8 cellular contexts compared by ENCODE assay signal in genomic region chr17:6574689-6575595, GRCh38. TPM values are rescaled to one million over a fixed set of nuclear protein-coding genes. Genes with fewer than 3 reads are reported as not detected.
DNase-seq lines count a peak whose midpoint lies in the region; ATAC-seq and TF ChIP-seq lines count a peak whose summit lies in the region.

No MANE protein-coding gene starts in this region.

- H3K27ac Mint-ChIP-seq in activated CD4-positive, alpha-beta memory T cell treated with anti-CD3 and anti-CD28 coated beads for 36 hours = peak overlapping the region; percentile 7

- DNase-seq in AG20443 (ENCODE audit: low spot score) = peak; percentile 82
- DNase-seq in activated CD4-positive, alpha-beta memory T cell treated with anti-CD3 and anti-CD28 coated beads for 36 hours = peak; percentile 75
- peak; percentile 86 to 89 for DNase-seq in foreskin fibroblast
- peak; percentile 72 for DNase-seq in renal cortical epithelial cell (ENCODE audit: low read depth)
- no peak for DNase-seq in NCI-H748 treated with DMSO at 0.1 percent for 48 hours (lab: John Stamatoyannopoulos, UW)

- H3K4me3 ChIP-seq in HEK293 (ENCODE audit: low read depth, low read length) = no peak overlapping the region
- H3K4me3 ChIP-seq in foreskin fibroblast (ENCODE audit: low read depth in 1 of 2, low read length in 2 of 2) = no peak overlapping the region

- H3K4me1 ChIP-seq in HEK293 (ENCODE audit: control insufficient read depth, insufficient read depth, low read length) = no peaks in the 10 kb centered on the region

- POLR2A ChIA-PET in HEK293 (lab: Yijun Ruan, JAX) = no interaction called here
- POLR2A ChIA-PET in activated CD4-positive, alpha-beta memory T cell treated with anti-CD3 and anti-CD28 coated beads for 36 hours (lab: Charles Lee) = no interaction called here

- TF ChIP-seq CTCF in HEK293 (tag by site-specific recombination; IDR thresholded peaks at IDR 0.05) = no peak
- no peak for TF ChIP-seq CTCF in foreskin fibroblast (IDR thresholded peaks at IDR 0.05; ENCODE audit: low read depth, low read length)

- H3K36me3 ChIP-seq in HEK293 (ENCODE audit: control insufficient read depth in 2 of 2, insufficient read depth in 1 of 2, low read length in 2 of 2) = peaks cover 0 to 42% of the 10 kb centered on the region in 2 experiments; a peak in 2 of 3 replicates

- intact Hi-C loops in activated CD4-positive, alpha-beta memory T cell treated with anti-CD3 and anti-CD28 coated beads for 36 hours (cut with micrococcal nuclease) = loop anchor here (5.0 kb wide), 1 partner anchor 67 kb away; the partner anchor contains the start of genes KIAA0753 and TXNDC17

- ATAC-seq in GM21737 (IDR thresholded peaks at IDR 0.05; ENCODE audit: unreplicated experiment) (no peak), GM18873 (IDR thresholded peaks at IDR 0.05; ENCODE audit: low FRiP score, unreplicated experiment) (no peak)

- H3K27me3 Mint-ChIP-seq in activated CD4-positive, alpha-beta memory T cell treated with anti-CD3 and anti-CD28 coated beads for 36 hours = no peaks in the 10 kb centered on the region

- no peaks in the 10 kb centered on the region for H3K9me3 ChIP-seq in HEK293 (ENCODE audit: control insufficient read depth, insufficient read depth, low read depth, low read length)

- CTCF ChIA-PET in HEK293 (lab: Yijun Ruan, JAX) = no interaction called here
- CTCF ChIA-PET in activated CD4-positive, alpha-beta memory T cell treated with anti-CD3 and anti-CD28 coated beads for 36 hours (lab: Charles Lee) = interaction anchor here (1.2 kb wide), 1 partner anchor 102 kb away, joined by 5 read pairs; no protein-coding TSS in a partner anchor

- no peak overlapping the region for H3K27ac ChIP-seq in HEK293 (ENCODE audit: extremely low read depth, low read depth, low read length)

- no peaks in the 10 kb centered on the region for H3K9me3 Mint-ChIP-seq in activated CD4-positive, alpha-beta memory T cell treated with anti-CD3 and anti-CD28 coated beads for 36 hours

- H3K4me1 Mint-ChIP-seq in activated CD4-positive, alpha-beta memory T cell treated with anti-CD3 and anti-CD28 coated beads for 36 hours (ENCODE audit: low read depth) = peaks cover 15% of the 10 kb centered on the region

- H3K4me3 Mint-ChIP-seq in activated CD4-positive, alpha-beta memory T cell treated with anti-CD3 and anti-CD28 coated beads for 36 hours = no peak overlapping the region

- H3K36me3 Mint-ChIP-seq in activated CD4-positive, alpha-beta memory T cell treated with anti-CD3 and anti-CD28 coated beads for 36 hours = peaks cover 7% of the 10 kb centered on the region

TF ChIP-seq in HEK293, 187 proteins besides CTCF, POLR2A, EP300 and RAD21:
- TF ChIP-seq IKZF3 (tag by site-specific recombination; IDR thresholded peaks at IDR 0.05) (no peak), ZNF792 (tag by site-specific recombination; IDR thresholded peaks at IDR 0.05) (no peak), ZNF596 (tag by site-specific recombination; IDR thresholded peaks at IDR 0.05) (no peak), EGR2 (tag by site-specific recombination; IDR thresholded peaks at IDR 0.05; ENCODE audit: low read depth) (peak; percentile 85), ZFHX2 (tag by site-specific recombination; conservative IDR thresholded peaks at IDR 0.05) (peak; percentile 91), TSHZ1 (tag by site-specific recombination; IDR thresholded peaks at IDR 0.05; ENCODE audit: borderline replicate concordance) (no peak), ZNF777 (tag by site-specific recombination; IDR thresholded peaks at IDR 0.05; ENCODE audit: borderline replicate concordance) (no peak), ZNF514 (tag by site-specific recombination; IDR thresholded peaks at IDR 0.05) (no peak)
- TF ChIP-seq, protein P1, sequence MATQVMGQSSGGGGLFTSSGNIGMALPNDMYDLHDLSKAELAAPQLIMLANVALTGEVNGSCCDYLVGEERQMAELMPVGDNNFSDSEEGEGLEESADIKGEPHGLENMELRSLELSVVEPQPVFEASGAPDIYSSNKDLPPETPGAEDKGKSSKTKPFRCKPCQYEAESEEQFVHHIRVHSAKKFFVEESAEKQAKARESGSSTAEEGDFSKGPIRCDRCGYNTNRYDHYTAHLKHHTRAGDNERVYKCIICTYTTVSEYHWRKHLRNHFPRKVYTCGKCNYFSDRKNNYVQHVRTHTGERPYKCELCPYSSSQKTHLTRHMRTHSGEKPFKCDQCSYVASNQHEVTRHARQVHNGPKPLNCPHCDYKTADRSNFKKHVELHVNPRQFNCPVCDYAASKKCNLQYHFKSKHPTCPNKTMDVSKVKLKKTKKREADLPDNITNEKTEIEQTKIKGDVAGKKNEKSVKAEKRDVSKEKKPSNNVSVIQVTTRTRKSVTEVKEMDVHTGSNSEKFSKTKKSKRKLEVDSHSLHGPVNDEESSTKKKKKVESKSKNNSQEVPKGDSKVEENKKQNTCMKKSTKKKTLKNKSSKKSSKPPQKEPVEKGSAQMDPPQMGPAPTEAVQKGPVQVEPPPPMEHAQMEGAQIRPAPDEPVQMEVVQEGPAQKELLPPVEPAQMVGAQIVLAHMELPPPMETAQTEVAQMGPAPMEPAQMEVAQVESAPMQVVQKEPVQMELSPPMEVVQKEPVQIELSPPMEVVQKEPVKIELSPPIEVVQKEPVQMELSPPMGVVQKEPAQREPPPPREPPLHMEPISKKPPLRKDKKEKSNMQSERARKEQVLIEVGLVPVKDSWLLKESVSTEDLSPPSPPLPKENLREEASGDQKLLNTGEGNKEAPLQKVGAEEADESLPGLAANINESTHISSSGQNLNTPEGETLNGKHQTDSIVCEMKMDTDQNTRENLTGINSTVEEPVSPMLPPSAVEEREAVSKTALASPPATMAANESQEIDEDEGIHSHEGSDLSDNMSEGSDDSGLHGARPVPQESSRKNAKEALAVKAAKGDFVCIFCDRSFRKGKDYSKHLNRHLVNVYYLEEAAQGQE (tag by site-specific recombination; IDR thresholded peaks at IDR 0.05) = no peak
- TF ChIP-seq, protein P2, sequence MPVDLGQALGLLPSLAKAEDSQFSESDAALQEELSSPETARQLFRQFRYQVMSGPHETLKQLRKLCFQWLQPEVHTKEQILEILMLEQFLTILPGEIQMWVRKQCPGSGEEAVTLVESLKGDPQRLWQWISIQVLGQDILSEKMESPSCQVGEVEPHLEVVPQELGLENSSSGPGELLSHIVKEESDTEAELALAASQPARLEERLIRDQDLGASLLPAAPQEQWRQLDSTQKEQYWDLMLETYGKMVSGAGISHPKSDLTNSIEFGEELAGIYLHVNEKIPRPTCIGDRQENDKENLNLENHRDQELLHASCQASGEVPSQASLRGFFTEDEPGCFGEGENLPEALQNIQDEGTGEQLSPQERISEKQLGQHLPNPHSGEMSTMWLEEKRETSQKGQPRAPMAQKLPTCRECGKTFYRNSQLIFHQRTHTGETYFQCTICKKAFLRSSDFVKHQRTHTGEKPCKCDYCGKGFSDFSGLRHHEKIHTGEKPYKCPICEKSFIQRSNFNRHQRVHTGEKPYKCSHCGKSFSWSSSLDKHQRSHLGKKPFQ (tag by site-specific recombination; IDR thresholded peaks at IDR 0.05) = no peak
- TF ChIP-seq, protein P3, sequence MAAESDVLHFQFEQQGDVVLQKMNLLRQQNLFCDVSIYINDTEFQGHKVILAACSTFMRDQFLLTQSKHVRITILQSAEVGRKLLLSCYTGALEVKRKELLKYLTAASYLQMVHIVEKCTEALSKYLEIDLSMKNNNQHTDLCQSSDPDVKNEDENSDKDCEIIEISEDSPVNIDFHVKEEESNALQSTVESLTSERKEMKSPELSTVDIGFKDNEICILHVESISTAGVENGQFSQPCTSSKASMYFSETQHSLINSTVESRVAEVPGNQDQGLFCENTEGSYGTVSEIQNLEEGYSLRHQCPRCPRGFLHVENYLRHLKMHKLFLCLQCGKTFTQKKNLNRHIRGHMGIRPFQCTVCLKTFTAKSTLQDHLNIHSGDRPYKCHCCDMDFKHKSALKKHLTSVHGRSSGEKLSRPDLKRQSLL (tag by site-specific recombination; IDR thresholded peaks at IDR 0.05) = no peak
TF ChIP-seq in HEK293: peak in this region for 2.

RNA-seq across cellular contexts. Expression of gene PITPNM3, which starts 18.6 kb away (rescaled TPM):
- under 1 TPM; 0.41 to 0.48 TPM for total RNA-seq in activated CD4-positive, alpha-beta memory T cell treated with anti-CD3 and anti-CD28 coated beads for 36 hours
- total RNA-seq in renal cortical epithelial cell = 2.3 and 3.1 TPM in 2 replicates
